In the genomic region with DNA sequence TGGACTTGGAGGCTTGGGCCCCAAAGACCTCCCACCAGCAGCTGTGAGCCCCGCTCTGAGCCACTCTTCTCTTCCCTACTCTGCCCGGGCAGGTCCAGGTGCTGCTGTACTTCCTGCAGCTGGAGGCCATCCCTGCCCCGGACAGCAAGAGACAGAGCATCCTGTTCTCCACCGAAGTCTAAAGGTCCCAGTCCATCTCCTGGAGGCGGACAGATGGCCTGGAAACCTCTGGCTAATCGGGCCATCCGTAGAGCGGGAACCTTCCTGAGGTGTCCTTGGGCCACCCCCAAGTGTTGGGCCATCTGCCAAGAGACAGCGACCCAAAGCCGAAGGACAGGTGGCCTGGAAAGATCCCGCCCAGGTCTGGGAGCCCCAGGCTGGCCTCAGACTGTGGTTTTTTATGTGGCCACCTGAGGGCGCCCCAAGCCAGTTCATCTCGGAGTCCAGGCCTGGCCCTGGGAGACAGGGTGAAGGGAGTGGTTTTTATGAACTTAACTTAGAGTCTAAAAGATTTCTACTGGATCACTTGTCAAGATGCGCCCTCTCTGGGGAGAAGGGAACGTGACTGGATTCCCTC, we compare ENCODE assay signal across 8 cellular contexts.
A peak's percentile ranks its signal among the peaks of the same experiment; 100 is the strongest.
DNase-seq lines count a peak whose midpoint lies in the region; ATAC-seq and TF ChIP-seq lines count a peak whose summit lies in the region.

No MANE protein-coding gene starts in this region.

- H3K4me3 Mint-ChIP-seq in T-cell (no peak overlapping the region), CD14-positive monocyte (peak overlapping the region in 1 of 2 donors; percentile 31)

- H3K4me1 ChIP-seq in DOHH2 (ENCODE audit: control insufficient read depth, low read length): no peaks in the 10 kb centered on the region

- no peak for ATAC-seq in T-cell (replicated peaks in 1 of 4)
- ATAC-seq in HG03469 (IDR thresholded peaks at IDR 0.05; ENCODE audit: unreplicated experiment): no peak

- no peaks in the 10 kb centered on the region for H3K27me3 ChIP-seq in DOHH2 (ENCODE audit: control insufficient read depth, low read length)

- H3K27me3 Mint-ChIP-seq in T-cell (no peaks in the 10 kb centered on the region), CD14-positive monocyte (ENCODE audit: low read depth in 3 of 3) (no peaks in the 10 kb centered on the region)

- DNase-seq in LNCaP clone FGC (ENCODE audit: low read depth) (no peak), T-cell (peak in 30 of 34 experiments; percentile 13 to 67 (median 48)), astrocyte of the hippocampus (ENCODE audit: low read depth, low spot score) (peak; percentile 84), iPS-NIHi7 (ENCODE audit: extremely low spot score) (peak; percentile 80), CD14-positive monocyte (ENCODE audit: low spot score) (no peak)
- peak; percentile 56 for DNase-seq in stimulated activated CD4-positive, alpha-beta T cell treated with anti-CD3 and anti-CD28 coated beads, Interleukin-1b, Interleukin-23, amount 100 ng/mL, for 48 hours

- intact Hi-C loops in CD14-positive monocyte (cut with micrococcal nuclease): no loop called here

- no peaks in the 10 kb centered on the region for H4K20me1 ChIP-seq in DOHH2 (ENCODE audit: control insufficient read depth, insufficient read depth, low read depth, low read length)

- TF ChIP-seq CTCF in DOHH2 (IDR thresholded peaks at IDR 0.05; ENCODE audit: low read depth, low read length, poor library complexity, severe bottlenecking) (peak; percentile 56), LNCaP clone FGC (IDR thresholded peaks at IDR 0.05; ENCODE audit: control insufficient read depth, extremely low read depth, insufficient read depth) (peak; percentile 63), CD14-positive monocyte (IDR thresholded peaks at IDR 0.05) (no peak)

- H3K9me2 ChIP-seq in DOHH2 (replicated peaks; ENCODE audit: control insufficient read depth, low read length): no peaks in the 10 kb centered on the region

- H3K4me3 ChIP-seq in DOHH2 (ENCODE audit: low read length): no peak overlapping the region
- no peak overlapping the region for H3K4me3 ChIP-seq in LNCaP clone FGC (ENCODE audit: low read depth, low read length)

- H3K27ac Mint-ChIP-seq in T-cell (no peak overlapping the region), CD14-positive monocyte (peak overlapping the region in 1 of 7 donors; percentile 55)

- no peak overlapping the region for H3K4me2 ChIP-seq in DOHH2 (ENCODE audit: low read length)

- H3K9me3 Mint-ChIP-seq in T-cell (no peaks in the 10 kb centered on the region), CD14-positive monocyte (no peaks in the 10 kb centered on the region)

- H3K36me3 ChIP-seq in DOHH2 (ENCODE audit: control insufficient read depth, low read length): peaks cover 5% of the 10 kb centered on the region

- POLR2A ChIA-PET in T-cell (lab: Charles Lee): no interaction called here

- CTCF ChIA-PET in T-cell (lab: Charles Lee): no interaction called here

- H3K4me1 Mint-ChIP-seq in T-cell (peaks cover 0 to 8% (median 0%) of the 10 kb centered on the region in 3 donors), CD14-positive monocyte (no peaks in the 10 kb centered on the region)

- H3K27ac ChIP-seq in DOHH2 (ENCODE audit: low read depth, low read length): no peak overlapping the region

- no peaks in the 10 kb centered on the region for H3K79me2 ChIP-seq in DOHH2 (ENCODE audit: control insufficient read depth, low read length)

- H3K36me3 Mint-ChIP-seq in T-cell: peaks cover 10% of the 10 kb centered on the region
- H3K36me3 Mint-ChIP-seq in CD14-positive monocyte: peaks cover 19 to 38% of the 10 kb centered on the region in 2 donors

- H3F3A ChIP-seq in DOHH2 (ENCODE audit: control insufficient read depth, insufficient read depth): no peaks in the 10 kb centered on the region

- no peaks in the 10 kb centered on the region for H3K9me3 ChIP-seq in DOHH2 (ENCODE audit: control insufficient read depth, insufficient read depth, low read length)

Comparison
In these comparisons a context has a peak if more than half of its experiments do, and no peak if none do; other contexts are left out.
1. DNase-seq: peak in T-cell (30 of 34), astrocyte of the hippocampus (single experiment), iPS-NIHi7 (single experiment) and stimulated activated CD4-positive, alpha-beta T cell treated with anti-CD3 and anti-CD28 coated beads, Interleukin-1b, Interleukin-23, amount 100 ng/mL, for 48 hours (single experiment); none in LNCaP clone FGC (single experiment) and CD14-positive monocyte (single experiment).